1 cellular context compared by ENCODE assay signal in genomic region chr9:133031130-133031422, GRCh38.
TF ChIP-seq lines count a peak whose summit lies in the region.

No MANE protein-coding gene starts in this region.

TF ChIP-seq in GM12878, 131 proteins besides CTCF, POLR2A, EP300 and RAD21:
- TF ChIP-seq RB1 (IDR thresholded peaks at IDR 0.05; ENCODE audit: borderline replicate concordance) = no peak; the same call in 1 of the 2 replicates
- TF ChIP-seq NFIC (IDR thresholded peaks at IDR 0.05; ENCODE audit: low read depth, low read length) = 0 out of 2 replicates have a peak, but pooled peaks have one; percentile 5
- TF ChIP-seq IKZF2 (IDR thresholded peaks at IDR 0.05) = no peak
- 0 out of 2 replicates have a peak, but pooled peaks have one; percentile 2 for TF ChIP-seq IRF4 (IDR thresholded peaks at IDR 0.05; ENCODE audit: low read depth, low read length)
- TF ChIP-seq RBBP5 (conservative IDR thresholded peaks at IDR 0.05) = no peak
- no peak for TF ChIP-seq MTA2 (IDR thresholded peaks at IDR 0.05; ENCODE audit: low read depth)
- 0 out of 2 replicates have a peak, but pooled peaks have one; percentile 5 for TF ChIP-seq ASH2L (IDR thresholded peaks at IDR 0.05; ENCODE audit: borderline replicate concordance, low read depth)
- no peak for TF ChIP-seq SRF (IDR thresholded peaks at IDR 0.05; ENCODE audit: low read depth in 2 of 2, low read length in 2 of 2)
- peak; percentile 5 for TF ChIP-seq HDAC2 (IDR thresholded peaks at IDR 0.05)
- TF ChIP-seq RCOR1 (conservative IDR thresholded peaks at IDR 0.05; ENCODE audit: low read depth, low read length) = no peak
- TF ChIP-seq GABPA (IDR thresholded peaks at IDR 0.05; ENCODE audit: low read depth) = no peak
